Comparison of ENCODE assay signal across 20 cellular contexts in the genomic region with DNA sequence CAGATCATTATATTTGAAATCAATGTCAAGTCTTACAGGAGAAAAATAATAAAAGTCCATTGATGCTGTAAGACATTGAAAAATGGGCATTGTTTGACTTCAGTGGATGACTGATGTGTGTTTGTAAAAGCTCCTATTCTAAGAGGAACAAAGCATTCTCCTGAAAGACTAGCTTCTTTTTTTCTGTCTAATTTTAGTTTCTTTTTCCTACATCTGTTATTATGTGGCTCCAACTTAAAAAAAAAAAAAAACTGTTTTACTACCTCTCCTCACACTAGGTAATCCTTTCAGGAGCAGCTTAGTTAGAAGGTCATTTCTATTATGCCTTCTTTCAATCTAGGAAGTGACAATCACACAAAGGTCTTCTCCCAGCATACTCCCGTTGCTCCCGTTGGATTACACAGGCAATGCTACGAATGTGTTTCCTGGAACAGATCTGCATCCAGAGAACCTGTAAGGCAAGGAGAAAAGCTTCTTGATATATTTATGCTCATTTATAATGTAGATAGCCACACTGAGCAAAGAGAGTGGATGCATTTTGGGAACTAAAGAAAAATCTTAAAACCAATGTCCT.
DNase-seq lines count a peak whose midpoint lies in the region; ATAC-seq and TF ChIP-seq lines count a peak whose summit lies in the region.
"Had no signal": no experiment of that assay in that cellular context is flagged by ENCODE, and none has a peak within 500 bp of the region (broad histone marks: within the 10 kb centered on the region; RNA-seq: fewer than 3 reads in every experiment).

No MANE protein-coding gene starts in this region.

- H3K9me2 ChIP-seq in SK-N-SH, result no peaks in the 10 kb centered on the region

- no peaks in the 10 kb centered on the region for H3K4me1 ChIP-seq in SK-N-SH (ENCODE audit: control insufficient read depth in 1 of 2, insufficient read depth in 2 of 2, low read depth in 1 of 2, low read length in 1 of 2)
- H3K4me1 ChIP-seq in aorta (ENCODE audit: control insufficient read depth in 1 of 2, insufficient read depth in 2 of 2, low read length in 2 of 2), result no peaks in the 10 kb centered on the region
- H3K4me1 ChIP-seq in right lobe of liver, result no peaks in the 10 kb centered on the region
- H3K4me1 ChIP-seq: BLaER1 treated with 17β-estradiol and CSF1 and Interleukin-3, amounts not matched to agents 10 nM and 100 nM; SJCRH30 had no signal

- H3F3A ChIP-seq in SK-N-SH (replicated peaks; ENCODE audit: insufficient read depth), result no peaks in the 10 kb centered on the region

- CTCF ChIA-PET in SK-N-SH (lab: Yijun Ruan, JAX), result no interaction called here

- intact Hi-C loops in aorta (cut with DNase I), result no loop called here
- intact Hi-C loops in right lobe of liver (cut with DNase I), result no loop called here

- WGBS in SK-N-SH (ENCODE audit: low lambda C conversion rate), result 53% methylated on average over 3 of the region's 3 CpGs
- 40 to 44% methylated on average over 3 of the region's 3 CpGs for WGBS in aorta, 2 donors
- 13% methylated on average over 3 of the region's 3 CpGs for WGBS in right lobe of liver (ENCODE audit: insufficient coverage, low coverage, low lambda C conversion rate, missing lambda C conversion rate)

- H3K27me3 ChIP-seq in SK-N-SH (ENCODE audit: insufficient read depth) (no peaks in the 10 kb centered on the region), aorta (ENCODE audit: control insufficient read depth in 1 of 2, insufficient read depth in 2 of 2, low read length in 1 of 2) (no peaks in the 10 kb centered on the region), right lobe of liver (no peaks in the 10 kb centered on the region)
- H3K27me3 ChIP-seq: BLaER1 treated with 17β-estradiol and CSF1 and Interleukin-3, amounts not matched to agents 10 nM and 100 nM; MG63; SJCRH30 had no signal

- no peak for TF ChIP-seq EP300 in SK-N-SH (IDR thresholded peaks at IDR 0.05; ENCODE audit: borderline replicate concordance in 1 of 2, low read depth in 1 of 2, low read length in 1 of 2)

- H3K36me3 ChIP-seq in SK-N-SH (replicated peaks in 1 of 2; ENCODE audit: control insufficient read depth in 1 of 2, insufficient read depth in 2 of 2, low read length in 1 of 2), result no peaks in the 10 kb centered on the region
- H3K36me3 ChIP-seq in aorta (ENCODE audit: control insufficient read depth in 1 of 2, insufficient read depth in 2 of 2, low read length in 1 of 2), result no peaks in the 10 kb centered on the region
- no peaks in the 10 kb centered on the region for H3K36me3 ChIP-seq in right lobe of liver
- H3K36me3 ChIP-seq: BLaER1 treated with 17β-estradiol and CSF1 and Interleukin-3, amounts not matched to agents 10 nM and 100 nM; MG63; SJCRH30 had no signal

- H2AFZ ChIP-seq in SK-N-SH (ENCODE audit: low read depth), result peak overlapping the region; percentile 65; the same call in 1 of the 2 replicates

- DNase-seq in SK-N-SH (no peak), OCI-M1 (lab: John Stamatoyannopoulos, UW) (peak; percentile 8), medulla oblongata (ENCODE audit: extremely low spot score) (peak; percentile 16), aorta (no peak), right lobe of liver (no peak)
- no peak for DNase-seq in stimulated activated CD4-positive, alpha-beta T cell treated with anti-CD3 and anti-CD28 coated beads, Interleukin-12 subunit alpha, Interleukin-12 subunit beta, amount 100 ng/mL, for 4 hours
- DNase-seq: 8988T; Calu3; CD8-positive, alpha-beta T cell; DMS153; Kasumi-1; MG63; NCI-H1694 treated with DMSO at 0.1 percent for 48 hours; NCI-H2081 treated with DMSO at 0.1 percent for 48 hours; NCI-H2171 treated with DMSO at 0.1 percent for 48 hours; NCI-H446 treated with DMSO at 0.1 percent for 48 hours; NCI-H526 treated with DMSO at 0.1 percent for 48 hours; SJCRH30 had no signal

- no peaks in the 10 kb centered on the region for H4K20me1 ChIP-seq in SK-N-SH (ENCODE audit: insufficient read depth)
- H4K20me1 ChIP-seq: BLaER1 treated with 17β-estradiol and CSF1 and Interleukin-3, amounts not matched to agents 10 nM and 100 nM had no signal

- POLR2A ChIA-PET in SK-N-SH (lab: Yijun Ruan, JAX), result no interaction called here

- no peak for TF ChIP-seq POLR2A in right lobe of liver (IDR thresholded peaks at IDR 0.05)

- ATAC-seq in SK-N-SH treated with all-trans-retinoic acid at 6 μM for 48 hours (no peak), aorta (ENCODE audit: low FRiP score) (no peak), right lobe of liver (no peak)
- ATAC-seq: CD8-positive, alpha-beta T cell had no signal

- H3K9me3 ChIP-seq in SK-N-SH (no peaks in the 10 kb centered on the region), aorta (ENCODE audit: control insufficient read depth, low read length) (no peaks in the 10 kb centered on the region), right lobe of liver (no peaks in the 10 kb centered on the region)
- H3K9me3 ChIP-seq: BLaER1 treated with 17β-estradiol and CSF1 and Interleukin-3, amounts not matched to agents 10 nM and 100 nM; MG63; SJCRH30 had no signal

- no peaks in the 10 kb centered on the region for H3K79me2 ChIP-seq in SK-N-SH (ENCODE audit: insufficient read depth)

- TF ChIP-seq RAD21 in SK-N-SH (IDR thresholded peaks at IDR 0.05; ENCODE audit: low read length), result no peak

- no peak overlapping the region for H3K9ac ChIP-seq in SK-N-SH
- H3K9ac ChIP-seq: BLaER1 treated with 17β-estradiol and CSF1 and Interleukin-3, amounts not matched to agents 10 nM and 100 nM had no signal

- H3K4me3 ChIP-seq in SK-N-SH (ENCODE audit: low read depth in 2 of 2, low read length in 1 of 2) (no peak overlapping the region), aorta (ENCODE audit: low read length in 2 of 2) (no peak overlapping the region), right lobe of liver (no peak overlapping the region)
- H3K4me3 ChIP-seq: BLaER1 treated with 17β-estradiol and CSF1 and Interleukin-3, amounts not matched to agents 10 nM and 100 nM; MG63; SJCRH30 had no signal

- H3K27ac ChIP-seq in SK-N-SH (ENCODE audit: low read depth in 2 of 2, low read length in 1 of 2) (no peak overlapping the region), aorta (ENCODE audit: low read depth in 1 of 2, low read length in 2 of 2) (no peak overlapping the region), right lobe of liver (no peak overlapping the region)
- H3K27ac ChIP-seq: BLaER1 treated with 17β-estradiol and CSF1 and Interleukin-3, amounts not matched to agents 10 nM and 100 nM; SJCRH30 had no signal

- TF ChIP-seq CTCF in SK-N-SH (IDR thresholded peaks at IDR 0.05) (no peak), right lobe of liver (IDR thresholded peaks at IDR 0.05) (no peak)

- H3K4me2 ChIP-seq in SK-N-SH, result no peak overlapping the region
- H3K4me2 ChIP-seq: BLaER1 treated with 17β-estradiol and CSF1 and Interleukin-3, amounts not matched to agents 10 nM and 100 nM had no signal

TF ChIP-seq in SK-N-SH, 30 proteins besides CTCF, POLR2A, EP300 and RAD21 (continues in another document):
- no peak for TF ChIP-seq YY1 (IDR thresholded peaks at IDR 0.05; ENCODE audit: low read depth)
- no peak for TF ChIP-seq TEAD4 (IDR thresholded peaks at IDR 0.05; ENCODE audit: borderline replicate concordance, insufficient read depth)
- no peak for TF ChIP-seq NFIC (IDR thresholded peaks at IDR 0.05; ENCODE audit: borderline replicate concordance)
- no peak for TF ChIP-seq RCOR1 (IDR thresholded peaks at IDR 0.05; ENCODE audit: low read length)
- no peak for TF ChIP-seq RXRA (IDR thresholded peaks at IDR 0.05; ENCODE audit: borderline replicate concordance, low read depth)
- TF ChIP-seq, protein P1, sequence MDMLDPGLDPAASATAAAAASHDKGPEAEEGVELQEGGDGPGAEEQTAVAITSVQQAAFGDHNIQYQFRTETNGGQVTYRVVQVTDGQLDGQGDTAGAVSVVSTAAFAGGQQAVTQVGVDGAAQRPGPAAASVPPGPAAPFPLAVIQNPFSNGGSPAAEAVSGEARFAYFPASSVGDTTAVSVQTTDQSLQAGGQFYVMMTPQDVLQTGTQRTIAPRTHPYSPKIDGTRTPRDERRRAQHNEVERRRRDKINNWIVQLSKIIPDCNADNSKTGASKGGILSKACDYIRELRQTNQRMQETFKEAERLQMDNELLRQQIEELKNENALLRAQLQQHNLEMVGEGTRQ (IDR thresholded peaks at IDR 0.05; ENCODE audit: borderline replicate concordance, low read depth, low read length), result no peak

TF ChIP-seq in SK-N-SH treated with all-trans-retinoic acid at 6 μM for 48 hours, 23 proteins besides CTCF, POLR2A, EP300 and RAD21:
- no peak for TF ChIP-seq CSDC2 (CRISPR knock-in tag; IDR thresholded peaks at IDR 0.05)
- no peak for TF ChIP-seq ZFP30 (CRISPR knock-in tag; IDR thresholded peaks at IDR 0.05)
- TF ChIP-seq ZNF8 (CRISPR knock-in tag; IDR thresholded peaks at IDR 0.05), result no peak

Comparison
In these comparisons a context has a peak if more than half of its experiments do, and no peak if none do; other contexts are left out.
1. DNase-seq: peak in OCI-M1 (single experiment) and medulla oblongata (single experiment); none in SK-N-SH (single experiment), stimulated activated CD4-positive, alpha-beta T cell treated with anti-CD3 and anti-CD28 coated beads, Interleukin-12 subunit alpha, Interleukin-12 subunit beta, amount 100 ng/mL, for 4 hours (single experiment), aorta (0 of 2) and right lobe of liver (0 of 3).